3 cellular contexts compared by ENCODE assay signal in the genomic region with DNA sequence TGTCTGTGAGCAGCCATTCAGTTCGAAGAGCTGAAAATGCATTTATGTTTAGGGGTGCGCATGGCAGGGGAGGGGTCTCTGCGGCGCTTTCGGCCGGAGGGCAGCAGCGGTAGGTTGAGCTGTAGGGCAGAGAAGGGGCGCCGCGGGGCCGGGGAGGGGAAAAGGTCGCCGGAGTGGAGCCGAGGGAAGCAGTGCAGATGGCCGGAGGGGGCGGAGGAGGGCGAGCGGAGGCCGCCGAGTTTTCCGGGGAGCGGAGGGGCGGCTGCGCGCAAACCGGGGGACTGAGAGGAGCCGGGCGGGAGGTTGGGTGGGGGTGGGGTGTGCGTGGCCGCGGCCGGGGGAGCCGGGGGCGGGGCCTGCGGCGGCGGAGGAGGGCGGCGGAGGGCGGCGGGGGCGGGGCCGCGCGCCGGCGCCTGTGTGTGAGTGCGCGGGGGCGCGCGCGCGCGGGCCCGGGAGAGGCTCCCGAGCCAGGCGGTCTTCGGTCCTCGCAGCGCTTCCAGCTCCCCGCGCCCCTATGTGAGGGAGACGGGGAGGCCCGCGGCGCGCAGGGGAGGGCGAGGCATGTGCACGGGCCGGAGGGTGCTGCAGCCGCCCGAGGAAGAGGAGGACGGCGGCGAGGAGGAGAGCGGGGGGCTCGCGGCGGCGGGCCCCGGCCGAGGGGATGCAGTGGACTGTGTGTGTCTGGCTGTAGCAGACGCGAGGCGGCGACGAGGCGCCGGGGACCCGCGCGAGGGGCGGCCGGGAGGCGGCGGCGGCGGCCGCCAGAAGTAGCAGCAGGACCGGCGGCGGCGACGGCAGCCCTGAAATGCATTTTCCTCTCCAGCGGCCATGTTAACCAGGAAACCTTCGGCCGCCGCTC.
TF ChIP-seq lines count a peak whose summit lies in the region.

TSS of gene DYRK2 (plus strand) at position 440 of the 859 bp plus-strand sequence. CDS start at position 829, 389 bp downstream.

TF ChIP-seq in GM12891, 5 proteins besides CTCF, POLR2A, EP300 and RAD21:
- no peak; the same call in 1 of the 2 replicates for TF ChIP-seq POLR2AphosphoS5 (IDR thresholded peaks at IDR 0.05; ENCODE audit: low read depth, low read length)
- TF ChIP-seq TAF1 (IDR thresholded peaks at IDR 0.05; ENCODE audit: low read depth, low read length) = peak; percentile 8; the same call in 1 of the 2 replicates
TF ChIP-seq in GM12891: peak in this region for 1.

TF ChIP-seq in HEK293, 187 proteins besides CTCF, POLR2A, EP300 and RAD21 (continued from another document and continues in another):
- TF ChIP-seq ZNF513 (tag by site-specific recombination; IDR thresholded peaks at IDR 0.05) (peak; percentile 66), KLF10 (tag by site-specific recombination; IDR thresholded peaks at IDR 0.05) (peak; percentile 27; the same call in 1 of the 2 replicates), ZNF292 (tag by site-specific recombination; IDR thresholded peaks at IDR 0.05; ENCODE audit: borderline replicate concordance, low read depth) (no peak), KLF7 (tag by site-specific recombination; IDR thresholded peaks at IDR 0.05; ENCODE audit: borderline replicate concordance) (no peak), KLF17 (tag by site-specific recombination; IDR thresholded peaks at IDR 0.05) (no peak; the same call in 1 of the 2 replicates), GLI2 (tag by site-specific recombination; IDR thresholded peaks at IDR 0.05; ENCODE audit: borderline replicate concordance, low read depth) (no peak), ZNF670 (tag by site-specific recombination; IDR thresholded peaks at IDR 0.05; ENCODE audit: low read depth) (no peak), OSR2 (tag by site-specific recombination; IDR thresholded peaks at IDR 0.05) (no peak), HOXA7 (CRISPR knock-in tag; IDR thresholded peaks at IDR 0.05; ENCODE audit: borderline replicate concordance) (no peak), SP3 (tag by site-specific recombination; IDR thresholded peaks at IDR 0.05) (peak; percentile 18), ZNF335 (tag by site-specific recombination; conservative IDR thresholded peaks at IDR 0.05) (peak; percentile 42), ZNF768 (tag by site-specific recombination; IDR thresholded peaks at IDR 0.05) (no peak), ZSCAN30 (tag by site-specific recombination; IDR thresholded peaks at IDR 0.05) (peak; percentile 18; the same call in 1 of the 2 replicates), HOXD13 (CRISPR knock-in tag; IDR thresholded peaks at IDR 0.05; ENCODE audit: borderline replicate concordance) (no peak), ZNF639 (tag by site-specific recombination; IDR thresholded peaks at IDR 0.05) (no peak), ZNF660 (tag by site-specific recombination; IDR thresholded peaks at IDR 0.05) (peak; percentile 59), ZNF561 (tag by site-specific recombination; IDR thresholded peaks at IDR 0.05; ENCODE audit: borderline replicate concordance) (peak; percentile 71; the same call in 1 of the 2 replicates)
- TF ChIP-seq, protein P1, sequence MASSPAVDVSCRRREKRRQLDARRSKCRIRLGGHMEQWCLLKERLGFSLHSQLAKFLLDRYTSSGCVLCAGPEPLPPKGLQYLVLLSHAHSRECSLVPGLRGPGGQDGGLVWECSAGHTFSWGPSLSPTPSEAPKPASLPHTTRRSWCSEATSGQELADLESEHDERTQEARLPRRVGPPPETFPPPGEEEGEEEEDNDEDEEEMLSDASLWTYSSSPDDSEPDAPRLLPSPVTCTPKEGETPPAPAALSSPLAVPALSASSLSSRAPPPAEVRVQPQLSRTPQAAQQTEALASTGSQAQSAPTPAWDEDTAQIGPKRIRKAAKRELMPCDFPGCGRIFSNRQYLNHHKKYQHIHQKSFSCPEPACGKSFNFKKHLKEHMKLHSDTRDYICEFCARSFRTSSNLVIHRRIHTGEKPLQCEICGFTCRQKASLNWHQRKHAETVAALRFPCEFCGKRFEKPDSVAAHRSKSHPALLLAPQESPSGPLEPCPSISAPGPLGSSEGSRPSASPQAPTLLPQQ (tag by site-specific recombination; IDR thresholded peaks at IDR 0.05) = peak; percentile 52
- TF ChIP-seq, protein P2, sequence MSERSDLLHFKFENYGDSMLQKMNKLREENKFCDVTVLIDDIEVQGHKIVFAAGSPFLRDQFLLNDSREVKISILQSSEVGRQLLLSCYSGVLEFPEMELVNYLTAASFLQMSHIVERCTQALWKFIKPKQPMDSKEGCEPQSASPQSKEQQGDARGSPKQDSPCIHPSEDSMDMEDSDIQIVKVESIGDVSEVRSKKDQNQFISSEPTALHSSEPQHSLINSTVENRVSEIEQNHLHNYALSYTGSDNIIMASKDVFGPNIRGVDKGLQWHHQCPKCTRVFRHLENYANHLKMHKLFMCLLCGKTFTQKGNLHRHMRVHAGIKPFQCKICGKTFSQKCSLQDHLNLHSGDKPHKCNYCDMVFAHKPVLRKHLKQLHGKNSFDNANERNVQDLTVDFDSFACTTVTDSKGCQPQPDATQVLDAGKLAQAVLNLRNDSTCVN (tag by site-specific recombination; optimal IDR thresholded peaks at IDR 0.05) = peak; percentile 73

TF ChIP-seq in GM12878, 131 proteins besides CTCF, POLR2A, EP300 and RAD21 (continues in another document):
- TF ChIP-seq, protein P3, sequence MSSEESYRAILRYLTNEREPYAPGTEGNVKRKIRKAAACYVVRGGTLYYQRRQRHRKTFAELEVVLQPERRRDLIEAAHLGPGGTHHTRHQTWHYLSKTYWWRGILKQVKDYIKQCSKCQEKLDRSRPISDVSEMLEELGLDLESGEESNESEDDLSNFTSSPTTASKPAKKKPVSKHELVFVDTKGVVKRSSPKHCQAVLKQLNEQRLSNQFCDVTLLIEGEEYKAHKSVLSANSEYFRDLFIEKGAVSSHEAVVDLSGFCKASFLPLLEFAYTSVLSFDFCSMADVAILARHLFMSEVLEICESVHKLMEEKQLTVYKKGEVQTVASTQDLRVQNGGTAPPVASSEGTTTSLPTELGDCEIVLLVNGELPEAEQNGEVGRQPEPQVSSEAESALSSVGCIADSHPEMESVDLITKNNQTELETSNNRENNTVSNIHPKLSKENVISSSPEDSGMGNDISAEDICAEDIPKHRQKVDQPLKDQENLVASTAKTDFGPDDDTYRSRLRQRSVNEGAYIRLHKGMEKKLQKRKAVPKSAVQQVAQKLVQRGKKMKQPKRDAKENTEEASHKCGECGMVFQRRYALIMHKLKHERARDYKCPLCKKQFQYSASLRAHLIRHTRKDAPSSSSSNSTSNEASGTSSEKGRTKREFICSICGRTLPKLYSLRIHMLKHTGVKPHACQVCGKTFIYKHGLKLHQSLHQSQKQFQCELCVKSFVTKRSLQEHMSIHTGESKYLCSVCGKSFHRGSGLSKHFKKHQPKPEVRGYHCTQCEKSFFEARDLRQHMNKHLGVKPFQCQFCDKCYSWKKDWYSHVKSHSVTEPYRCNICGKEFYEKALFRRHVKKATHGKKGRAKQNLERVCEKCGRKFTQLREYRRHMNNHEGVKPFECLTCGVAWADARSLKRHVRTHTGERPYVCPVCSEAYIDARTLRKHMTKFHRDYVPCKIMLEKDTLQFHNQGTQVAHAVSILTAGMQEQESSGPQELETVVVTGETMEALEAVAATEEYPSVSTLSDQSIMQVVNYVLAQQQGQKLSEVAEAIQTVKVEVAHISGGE (CRISPR knock-in tag; IDR thresholded peaks at IDR 0.05) = no peak
- no peak for TF ChIP-seq CUX1 (IDR thresholded peaks at IDR 0.05; ENCODE audit: insufficient replicate concordance, low read depth, low read length)
- no peak for TF ChIP-seq SP1 (IDR thresholded peaks at IDR 0.05; ENCODE audit: low read depth, low read length)
- peak; percentile 85; the same call in 1 of the 2 replicates for TF ChIP-seq IKZF1 (conservative IDR thresholded peaks at IDR 0.05)
- TF ChIP-seq POU2F2 (IDR thresholded peaks at IDR 0.05; ENCODE audit: borderline replicate concordance, low read depth, low read length) = peak; percentile 33; the same call in 1 of the 3 replicates
- no peak for TF ChIP-seq ZSCAN29 (IDR thresholded peaks at IDR 0.05)
- TF ChIP-seq, protein P4, sequence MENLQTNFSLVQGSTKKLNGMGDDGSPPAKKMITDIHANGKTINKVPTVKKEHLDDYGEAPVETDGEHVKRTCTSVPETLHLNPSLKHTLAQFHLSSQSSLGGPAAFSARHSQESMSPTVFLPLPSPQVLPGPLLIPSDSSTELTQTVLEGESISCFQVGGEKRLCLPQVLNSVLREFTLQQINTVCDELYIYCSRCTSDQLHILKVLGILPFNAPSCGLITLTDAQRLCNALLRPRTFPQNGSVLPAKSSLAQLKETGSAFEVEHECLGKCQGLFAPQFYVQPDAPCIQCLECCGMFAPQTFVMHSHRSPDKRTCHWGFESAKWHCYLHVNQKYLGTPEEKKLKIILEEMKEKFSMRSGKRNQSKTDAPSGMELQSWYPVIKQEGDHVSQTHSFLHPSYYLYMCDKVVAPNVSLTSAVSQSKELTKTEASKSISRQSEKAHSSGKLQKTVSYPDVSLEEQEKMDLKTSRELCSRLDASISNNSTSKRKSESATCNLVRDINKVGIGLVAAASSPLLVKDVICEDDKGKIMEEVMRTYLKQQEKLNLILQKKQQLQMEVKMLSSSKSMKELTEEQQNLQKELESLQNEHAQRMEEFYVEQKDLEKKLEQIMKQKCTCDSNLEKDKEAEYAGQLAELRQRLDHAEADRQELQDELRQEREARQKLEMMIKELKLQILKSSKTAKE (IDR thresholded peaks at IDR 0.05; ENCODE audit: low read depth, poor library complexity, severe bottlenecking) = no peak
- TF ChIP-seq GABPA (IDR thresholded peaks at IDR 0.05; ENCODE audit: low read depth) = no peak
- no peak; the same call in 1 of the 2 replicates for TF ChIP-seq ZNF207 (IDR thresholded peaks at IDR 0.05; ENCODE audit: borderline replicate concordance)
- TF ChIP-seq EZH2 (IDR thresholded peaks at IDR 0.05; ENCODE audit: borderline replicate concordance, control insufficient read depth, low read depth, low read length) = no peak
- no peak for TF ChIP-seq NRF1 (conservative IDR thresholded peaks at IDR 0.05; ENCODE audit: low read depth, low read length)
- TF ChIP-seq NR2F1 (conservative IDR thresholded peaks at IDR 0.05) = no peak
- TF ChIP-seq CEBPZ (IDR thresholded peaks at IDR 0.05; ENCODE audit: low read depth, low read length) = no peak
- TF ChIP-seq NFIC (IDR thresholded peaks at IDR 0.05; ENCODE audit: low read depth, low read length) = no peak
- TF ChIP-seq TCF12 (IDR thresholded peaks at IDR 0.05; ENCODE audit: low read depth, low read length) = 0 out of 2 replicates have a peak, but pooled peaks have one; percentile 2
- TF ChIP-seq, protein P5, sequence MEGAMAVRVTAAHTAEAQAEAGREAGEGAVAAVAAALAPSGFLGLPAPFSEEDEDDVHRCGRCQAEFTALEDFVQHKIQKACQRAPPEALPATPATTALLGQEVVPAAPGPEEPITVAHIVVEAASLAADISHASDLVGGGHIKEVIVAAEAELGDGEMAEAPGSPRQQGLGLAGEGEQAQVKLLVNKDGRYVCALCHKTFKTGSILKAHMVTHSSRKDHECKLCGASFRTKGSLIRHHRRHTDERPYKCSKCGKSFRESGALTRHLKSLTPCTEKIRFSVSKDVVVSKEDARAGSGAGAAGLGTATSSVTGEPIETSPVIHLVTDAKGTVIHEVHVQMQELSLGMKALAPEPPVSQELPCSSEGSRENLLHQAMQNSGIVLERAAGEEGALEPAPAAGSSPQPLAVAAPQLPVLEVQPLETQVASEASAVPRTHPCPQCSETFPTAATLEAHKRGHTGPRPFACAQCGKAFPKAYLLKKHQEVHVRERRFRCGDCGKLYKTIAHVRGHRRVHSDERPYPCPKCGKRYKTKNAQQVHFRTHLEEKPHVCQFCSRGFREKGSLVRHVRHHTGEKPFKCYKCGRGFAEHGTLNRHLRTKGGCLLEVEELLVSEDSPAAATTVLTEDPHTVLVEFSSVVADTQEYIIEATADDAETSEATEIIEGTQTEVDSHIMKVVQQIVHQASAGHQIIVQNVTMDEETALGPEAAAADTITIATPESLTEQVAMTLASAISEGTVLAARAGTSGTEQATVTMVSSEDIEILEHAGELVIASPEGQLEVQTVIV (IDR thresholded peaks at IDR 0.05; ENCODE audit: borderline replicate concordance, partially characterized antibody) = no peak
